20 cellular contexts compared by ENCODE assay signal in genomic region chr20:45462711-45463110, GRCh38.
"Had no signal": no experiment of that assay in that cellular context is flagged by ENCODE, and none has a peak within 500 bp of the region (broad histone marks: within the 10 kb centered on the region; RNA-seq: fewer than 3 reads in every experiment).

No MANE protein-coding gene starts in this region.

- FAIRE-seq: keratinocyte had no signal

- DNase-seq: dermis blood vessel endothelial cell; effector memory CD8-positive, alpha-beta T cell; gastrocnemius medialis; head of caudate nucleus; left ventricle myocardium superior; lower lobe of right lung; naive thymus-derived CD8-positive, alpha-beta T cell; nephron progenitor cell; nucleus accumbens; stimulated activated CD4-positive, alpha-beta T cell treated with anti-CD3 and anti-CD28 coated beads, Interleukin-12 subunit alpha, Interleukin-12 subunit beta, amount 100 ng/mL, for 4 hours; stimulated activated CD4-positive, alpha-beta T cell treated with anti-CD3 and anti-CD28 coated beads, Interleukin-1b, Interleukin-23, amount 100 ng/mL, for 48 hours; stimulated activated CD4-positive, alpha-beta T cell treated with anti-CD3 and anti-CD28 coated beads, Interleukin-4, amount 100 ng/mL, for 1 hour; stimulated activated CD8-positive, alpha-beta memory T cell treated with anti-CD3 and anti-CD28 coated beads, Interleukin-4, amount 100 ng/mL, for 48 hours; stimulated activated naive CD4-positive, alpha-beta T cell; stimulated activated naive CD8-positive, alpha-beta T cell treated with anti-CD3 and anti-CD28 coated beads, Interleukin-15, amount 100 ng/mL, for 72 hours; transverse colon; upper lobe of right lung; uterus had no signal

- ATAC-seq: effector memory CD8-positive, alpha-beta T cell; gastrocnemius medialis; left ventricle myocardium superior; lower lobe of right lung; naive thymus-derived CD8-positive, alpha-beta T cell; sciatic nerve; stimulated activated naive CD8-positive, alpha-beta T cell treated with anti-CD3 and anti-CD28 coated beads, Interleukin-15, amount 100 ng/mL, for 72 hours; upper lobe of right lung had no signal
